ENCODE assay signal across 1 cellular context in the genomic region with DNA sequence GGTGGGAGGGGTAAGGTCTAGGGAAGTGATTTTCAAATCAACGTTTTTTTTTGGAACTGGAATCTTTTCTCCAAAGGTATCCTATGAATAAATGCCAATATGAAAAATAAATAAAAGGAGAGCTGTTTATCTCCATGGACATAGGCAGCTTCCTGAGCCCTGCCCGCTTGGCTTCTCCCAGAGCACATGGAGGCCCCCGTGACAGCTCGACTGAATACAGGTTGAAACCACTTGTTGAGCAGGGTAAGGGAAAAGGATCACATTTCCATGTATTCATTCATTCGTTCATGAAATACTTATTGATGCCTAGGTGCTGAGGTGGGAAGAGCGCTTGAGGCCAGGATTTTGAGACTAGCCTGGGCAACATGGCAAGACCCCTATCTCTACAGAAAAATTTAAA.
TF ChIP-seq lines count a peak whose summit lies in the region.

No MANE protein-coding gene starts in this region.

TF ChIP-seq in HEK293, 187 proteins besides CTCF, POLR2A, EP300 and RAD21 (continued from another document):
- TF ChIP-seq, protein P1, sequence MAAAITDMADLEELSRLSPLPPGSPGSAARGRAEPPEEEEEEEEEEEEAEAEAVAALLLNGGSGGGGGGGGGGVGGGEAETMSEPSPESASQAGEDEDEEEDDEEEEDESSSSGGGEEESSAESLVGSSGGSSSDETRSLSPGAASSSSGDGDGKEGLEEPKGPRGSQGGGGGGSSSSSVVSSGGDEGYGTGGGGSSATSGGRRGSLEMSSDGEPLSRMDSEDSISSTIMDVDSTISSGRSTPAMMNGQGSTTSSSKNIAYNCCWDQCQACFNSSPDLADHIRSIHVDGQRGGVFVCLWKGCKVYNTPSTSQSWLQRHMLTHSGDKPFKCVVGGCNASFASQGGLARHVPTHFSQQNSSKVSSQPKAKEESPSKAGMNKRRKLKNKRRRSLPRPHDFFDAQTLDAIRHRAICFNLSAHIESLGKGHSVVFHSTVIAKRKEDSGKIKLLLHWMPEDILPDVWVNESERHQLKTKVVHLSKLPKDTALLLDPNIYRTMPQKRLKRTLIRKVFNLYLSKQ (tag by site-specific recombination; IDR thresholded peaks at IDR 0.05; ENCODE audit: borderline replicate concordance): no peak
- TF ChIP-seq ZNF214 (tag by site-specific recombination; IDR thresholded peaks at IDR 0.05; ENCODE audit: borderline replicate concordance) (no peak), SCRT2 (tag by site-specific recombination; IDR thresholded peaks at IDR 0.05) (peak; percentile 63), ZFP37 (tag by site-specific recombination; IDR thresholded peaks at IDR 0.05) (no peak)
- TF ChIP-seq, protein P2, sequence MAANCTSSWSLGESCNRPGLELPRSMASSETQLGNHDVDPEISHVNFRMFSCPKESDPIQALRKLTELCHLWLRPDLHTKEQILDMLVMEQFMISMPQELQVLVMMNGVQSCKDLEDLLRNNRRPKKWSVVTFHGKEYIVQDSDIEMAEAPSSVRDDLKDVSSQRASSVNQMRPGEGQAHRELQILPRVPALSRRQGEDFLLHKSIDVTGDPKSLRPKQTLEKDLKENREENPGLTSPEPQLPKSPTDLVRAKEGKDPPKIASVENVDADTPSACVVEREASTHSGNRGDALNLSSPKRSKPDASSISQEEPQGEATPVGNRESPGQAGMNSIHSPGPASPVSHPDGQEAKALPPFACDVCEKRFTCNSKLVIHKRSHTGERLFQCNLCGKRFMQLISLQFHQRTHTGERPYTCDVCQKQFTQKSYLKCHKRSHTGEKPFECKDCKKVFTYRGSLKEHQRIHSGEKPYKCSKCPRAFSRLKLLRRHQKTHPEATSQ (tag by site-specific recombination; IDR thresholded peaks at IDR 0.05): no peak
- TF ChIP-seq, protein P3, sequence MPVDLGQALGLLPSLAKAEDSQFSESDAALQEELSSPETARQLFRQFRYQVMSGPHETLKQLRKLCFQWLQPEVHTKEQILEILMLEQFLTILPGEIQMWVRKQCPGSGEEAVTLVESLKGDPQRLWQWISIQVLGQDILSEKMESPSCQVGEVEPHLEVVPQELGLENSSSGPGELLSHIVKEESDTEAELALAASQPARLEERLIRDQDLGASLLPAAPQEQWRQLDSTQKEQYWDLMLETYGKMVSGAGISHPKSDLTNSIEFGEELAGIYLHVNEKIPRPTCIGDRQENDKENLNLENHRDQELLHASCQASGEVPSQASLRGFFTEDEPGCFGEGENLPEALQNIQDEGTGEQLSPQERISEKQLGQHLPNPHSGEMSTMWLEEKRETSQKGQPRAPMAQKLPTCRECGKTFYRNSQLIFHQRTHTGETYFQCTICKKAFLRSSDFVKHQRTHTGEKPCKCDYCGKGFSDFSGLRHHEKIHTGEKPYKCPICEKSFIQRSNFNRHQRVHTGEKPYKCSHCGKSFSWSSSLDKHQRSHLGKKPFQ (tag by site-specific recombination; IDR thresholded peaks at IDR 0.05): no peak
TF ChIP-seq in HEK293: peak in this region for 2.
